ENCODE assay signal across 1 cellular context in genomic region chr19:13100871-13101589, GRCh38.
TF ChIP-seq lines count a peak whose summit lies in the region.

No MANE protein-coding gene starts in this region.

TF ChIP-seq in K562, 482 proteins besides CTCF, POLR2A, EP300 and RAD21 (continued from another document):
- no peak for TF ChIP-seq MGA (IDR thresholded peaks at IDR 0.05)
- no peak for TF ChIP-seq HIVEP1 (CRISPR knock-in tag; IDR thresholded peaks at IDR 0.05)
- TF ChIP-seq SMC3 (conservative IDR thresholded peaks at IDR 0.05; ENCODE audit: insufficient read depth, low read depth, low read length) = 0 out of 2 replicates have a peak, but pooled peaks have one; percentile 19
- no peak for TF ChIP-seq TCF3 (CRISPR knock-in tag; IDR thresholded peaks at IDR 0.05)
- TF ChIP-seq FOSL1 (tag; conservative IDR thresholded peaks at IDR 0.05) = no peak
- TF ChIP-seq ZNF3 (CRISPR knock-in tag; IDR thresholded peaks at IDR 0.05) = no peak
- TF ChIP-seq HMGXB4 (CRISPR knock-in tag; IDR thresholded peaks at IDR 0.05) = no peak
- no peak for TF ChIP-seq NRF1 (conservative IDR thresholded peaks at IDR 0.05 in 1 of 2, IDR thresholded peaks at IDR 0.05 in 1 of 2)
- no peak for TF ChIP-seq IRF2 (CRISPR knock-in tag; IDR thresholded peaks at IDR 0.05)
- TF ChIP-seq XRCC5 (IDR thresholded peaks at IDR 0.05; ENCODE audit: low read depth, low read length) = no peak
- no peak for TF ChIP-seq ZNF395 (CRISPR knock-in tag; IDR thresholded peaks at IDR 0.05)
- no peak for TF ChIP-seq ZNF316 (IDR thresholded peaks at IDR 0.05)
- no peak for TF ChIP-seq HES1 (IDR thresholded peaks at IDR 0.05; ENCODE audit: low read depth)
- TF ChIP-seq ZNF445 (CRISPR knock-in tag; IDR thresholded peaks at IDR 0.05; ENCODE audit: low read depth) = no peak
- no peak for TF ChIP-seq MLX (CRISPR knock-in tag; conservative IDR thresholded peaks at IDR 0.05)
- TF ChIP-seq E2F6 (IDR thresholded peaks at IDR 0.05; ENCODE audit: borderline replicate concordance in 1 of 2, extremely low read depth in 1 of 2, insufficient read depth in 1 of 2, insufficient read length in 1 of 2, low read depth in 1 of 2, low read length in 1 of 2, poor library complexity in 1 of 2, severe bottlenecking in 1 of 2) = peak in 1 of 2 experiments; percentile 32
- TF ChIP-seq SREBF1 (IDR thresholded peaks at IDR 0.05; ENCODE audit: borderline replicate concordance, low read depth, low read length) = no peak
- TF ChIP-seq EP400 (IDR thresholded peaks at IDR 0.05) = 0 out of 2 replicates have a peak, but pooled peaks have one; percentile 35
- TF ChIP-seq E2F4 (CRISPR knock-in tag; IDR thresholded peaks at IDR 0.05; ENCODE audit: low read depth) = no peak
- no peak for TF ChIP-seq SMARCA5 (IDR thresholded peaks at IDR 0.05)
- TF ChIP-seq MITF (IDR thresholded peaks at IDR 0.05) = no peak
- TF ChIP-seq E2F1 (CRISPR knock-in tag; IDR thresholded peaks at IDR 0.05) = no peak
- peak; percentile 66 for TF ChIP-seq BRD9 (IDR thresholded peaks at IDR 0.05; ENCODE audit: low read depth, partially characterized antibody)
- TF ChIP-seq TEAD1 (CRISPR knock-in tag; IDR thresholded peaks at IDR 0.05) = no peak
- TF ChIP-seq ZSCAN29 (IDR thresholded peaks at IDR 0.05) = no peak
